Comparison of ENCODE assay signal across 19 cellular contexts in genomic region chr5:14424011-14424685, GRCh38.
DNase-seq lines count a peak whose midpoint lies in the region; ATAC-seq and TF ChIP-seq lines count a peak whose summit lies in the region.
"Had no signal": no experiment of that assay in that cellular context is flagged by ENCODE, and none has a peak within 500 bp of the region (broad histone marks: within the 10 kb centered on the region; RNA-seq: fewer than 3 reads in every experiment).

No MANE protein-coding gene starts in this region.

- no peaks in the 10 kb centered on the region for H3K27me3 Mint-ChIP-seq in activated CD4-positive, alpha-beta T cell treated with anti-CD3 and anti-CD28 coated beads, Interleukin-2, amount 10 ng/mL, durations not matched to agents 7 days and 5 days
- H3K27me3 Mint-ChIP-seq in HFFc6 (ENCODE audit: insufficient read depth) (peaks cover 47% of the 10 kb centered on the region), mesothelial cell of epicardium (ENCODE audit: low read depth) (no peaks in the 10 kb centered on the region)
- no peaks in the 10 kb centered on the region for H3K27me3 Mint-ChIP-seq in activated T-helper 2 cell treated with anti-CD3 and anti-CD28 coated beads, Interferon-gamma antibody, Interleukin-2, Interleukin-4, amounts not matched to agents 10 μg/mL and 5 μg/mL and 100 μg/mL, durations not matched to agents 14 hours and 24 hours and 36 hours (ENCODE audit: low read depth)
- H3K27me3 Mint-ChIP-seq: activated B cell treated with CpG ODN at 0.5 μM for 24 hours had no signal

- H3K4me1 Mint-ChIP-seq in activated CD4-positive, alpha-beta T cell treated with anti-CD3 and anti-CD28 coated beads, Interleukin-2, amount 10 ng/mL, durations not matched to agents 7 days and 5 days, result peaks cover 28% of the 10 kb centered on the region
- H3K4me1 Mint-ChIP-seq in HFFc6 (ENCODE audit: low read depth) (peaks cover 79% of the 10 kb centered on the region), mesothelial cell of epicardium (peaks cover 36% of the 10 kb centered on the region)
- H3K4me1 Mint-ChIP-seq in activated T-helper 2 cell treated with anti-CD3 and anti-CD28 coated beads, Interferon-gamma antibody, Interleukin-2, Interleukin-4, amounts not matched to agents 10 μg/mL and 5 μg/mL and 100 μg/mL, durations not matched to agents 14 hours and 24 hours and 36 hours (ENCODE audit: low read depth), result peaks cover 30% of the 10 kb centered on the region
- H3K4me1 Mint-ChIP-seq: activated B cell treated with CpG ODN at 0.5 μM for 24 hours had no signal

- H3K36me3 Mint-ChIP-seq in activated CD4-positive, alpha-beta T cell treated with anti-CD3 and anti-CD28 coated beads, Interleukin-2, amount 10 ng/mL, durations not matched to agents 7 days and 5 days (ENCODE audit: low read depth), result no peaks in the 10 kb centered on the region
- H3K36me3 Mint-ChIP-seq in HFFc6 (ENCODE audit: low read depth), result peaks cover 80% of the 10 kb centered on the region
- peaks cover 8% of the 10 kb centered on the region for H3K36me3 Mint-ChIP-seq in activated T-helper 2 cell treated with anti-CD3 and anti-CD28 coated beads, Interferon-gamma antibody, Interleukin-2, Interleukin-4, amounts not matched to agents 10 μg/mL and 5 μg/mL and 100 μg/mL, durations not matched to agents 14 hours and 24 hours and 36 hours (ENCODE audit: low read depth)
- H3K36me3 Mint-ChIP-seq in mesothelial cell of epicardium, result peaks cover 40% of the 10 kb centered on the region

- no peak for ATAC-seq in HG03571 (IDR thresholded peaks at IDR 0.05; ENCODE audit: unreplicated experiment)

- peak overlapping the region; percentile 51 for H3K27ac Mint-ChIP-seq in activated CD4-positive, alpha-beta T cell treated with anti-CD3 and anti-CD28 coated beads, Interleukin-2, amount 10 ng/mL, durations not matched to agents 7 days and 5 days
- peak overlapping the region; percentile 50 for H3K27ac Mint-ChIP-seq in HFFc6
- H3K27ac Mint-ChIP-seq in activated T-helper 2 cell treated with anti-CD3 and anti-CD28 coated beads, Interferon-gamma antibody, Interleukin-2, Interleukin-4, amounts not matched to agents 10 μg/mL and 5 μg/mL and 100 μg/mL, durations not matched to agents 14 hours and 24 hours and 36 hours, result peak overlapping the region; percentile 87
- peak overlapping the region; percentile 44 for H3K27ac Mint-ChIP-seq in mesothelial cell of epicardium
- H3K27ac Mint-ChIP-seq: activated B cell treated with CpG ODN at 0.5 μM for 24 hours had no signal

- intact Hi-C loops in activated T-helper 2 cell treated with anti-CD3 and anti-CD28 coated beads, Interferon-gamma antibody, Interleukin-2, Interleukin-4, amounts not matched to agents 10 μg/mL and 5 μg/mL and 100 μg/mL, durations not matched to agents 14 hours and 24 hours and 36 hours (cut with micrococcal nuclease), result loop anchor here (1.0 kb wide), 2 partner anchors 11 to 13 kb away; no protein-coding TSS in a partner anchor

- TF ChIP-seq CTCF in HFFc6 (IDR thresholded peaks at IDR 0.05) (no peak), mesothelial cell of epicardium (IDR thresholded peaks at IDR 0.05; ENCODE audit: unreplicated experiment) (no peak)

- DNase-seq in activated CD4-positive, alpha-beta T cell treated with anti-CD3 and anti-CD28 coated beads, Interleukin-2, amount 10 ng/mL, durations not matched to agents 7 days and 5 days, result no peak
- DNase-seq in activated CD4-positive, alpha-beta T cell treated with anti-CD3 and anti-CD28 coated beads, Interleukin-2, amount 50 U/mL, for 1 hour, result no peak
- DNase-seq in HFFc6 (no peak), mesothelial cell of epicardium (ENCODE audit: low spot score in 2 of 2, unreplicated experiment in 2 of 2) (no peak), DMS153 (lab: John Stamatoyannopoulos, UW) (no peak), NCI-H128 (lab: John Stamatoyannopoulos, UW; ENCODE audit: unreplicated experiment) (no peak)
- DNase-seq in activated T-helper 2 cell treated with anti-CD3 and anti-CD28 coated beads, Interferon-gamma antibody, Interleukin-2, Interleukin-4, amounts not matched to agents 10 μg/mL and 5 μg/mL and 100 μg/mL, durations not matched to agents 14 hours and 24 hours and 36 hours (ENCODE audit: low spot score), result no peak
- DNase-seq: activated B cell treated with CpG ODN at 0.5 μM for 24 hours; activated effector memory CD4-positive, alpha-beta T cell treated with anti-CD3 and anti-CD28 coated beads, Interleukin-2, amount 50 U/mL, for 16 hours; DMS79 treated with DMSO at 0.1 percent for 48 hours; H7; Kasumi-1; NCI-H1105; NCI-H2107; NCI-H524 treated with DMSO at 0.1 percent for 48 hours; SHP77; stimulated activated naive CD4-positive, alpha-beta T cell; upper lobe of left lung had no signal

- no peak overlapping the region for H3K4me3 Mint-ChIP-seq in activated CD4-positive, alpha-beta T cell treated with anti-CD3 and anti-CD28 coated beads, Interleukin-2, amount 10 ng/mL, durations not matched to agents 7 days and 5 days
- H3K4me3 Mint-ChIP-seq in HFFc6, result no peak overlapping the region
- H3K4me3 Mint-ChIP-seq in activated T-helper 2 cell treated with anti-CD3 and anti-CD28 coated beads, Interferon-gamma antibody, Interleukin-2, Interleukin-4, amounts not matched to agents 10 μg/mL and 5 μg/mL and 100 μg/mL, durations not matched to agents 14 hours and 24 hours and 36 hours (ENCODE audit: low read depth), result no peak overlapping the region
- H3K4me3 Mint-ChIP-seq in mesothelial cell of epicardium, result no peak overlapping the region
- H3K4me3 Mint-ChIP-seq: activated B cell treated with CpG ODN at 0.5 μM for 24 hours had no signal

- CTCF ChIA-PET in activated CD4-positive, alpha-beta T cell treated with anti-CD3 and anti-CD28 coated beads, Interleukin-2, amount 10 ng/mL, durations not matched to agents 7 days and 5 days (lab: Charles Lee), result no interaction called here

- H3K9me3 Mint-ChIP-seq in activated CD4-positive, alpha-beta T cell treated with anti-CD3 and anti-CD28 coated beads, Interleukin-2, amount 10 ng/mL, durations not matched to agents 7 days and 5 days, result no peaks in the 10 kb centered on the region
- H3K9me3 Mint-ChIP-seq in HFFc6, result no peaks in the 10 kb centered on the region; the same call in none of the 2 replicates
- H3K9me3 Mint-ChIP-seq in activated T-helper 2 cell treated with anti-CD3 and anti-CD28 coated beads, Interferon-gamma antibody, Interleukin-2, Interleukin-4, amounts not matched to agents 10 μg/mL and 5 μg/mL and 100 μg/mL, durations not matched to agents 14 hours and 24 hours and 36 hours, result no peaks in the 10 kb centered on the region
- no peaks in the 10 kb centered on the region for H3K9me3 Mint-ChIP-seq in mesothelial cell of epicardium
- H3K9me3 Mint-ChIP-seq: activated B cell treated with CpG ODN at 0.5 μM for 24 hours had no signal

- POLR2A ChIA-PET in activated CD4-positive, alpha-beta T cell treated with anti-CD3 and anti-CD28 coated beads, Interleukin-2, amount 10 ng/mL, durations not matched to agents 7 days and 5 days (lab: Charles Lee), result no interaction called here
